8 cellular contexts compared by ENCODE assay signal in the genomic region with DNA sequence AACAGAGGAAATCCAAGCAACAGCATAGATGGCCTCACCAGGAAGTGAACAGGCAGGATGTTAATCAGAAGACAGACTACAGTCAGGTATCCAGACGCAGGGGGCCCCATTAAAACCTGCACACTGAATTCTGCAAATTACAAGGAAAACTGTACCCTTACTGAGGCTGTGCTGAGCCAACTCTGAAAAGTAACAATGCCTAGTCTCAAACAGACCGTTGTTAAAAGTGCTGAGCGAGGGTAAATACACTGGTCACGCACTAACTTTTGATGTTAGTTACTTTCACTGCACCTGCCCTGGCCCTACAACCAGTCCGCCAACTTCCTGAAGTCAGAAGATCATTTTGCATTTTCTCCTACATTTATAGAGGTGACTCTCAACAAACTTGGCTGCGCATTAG. TPM values are rescaled to one million over a fixed set of nuclear protein-coding genes. Genes with fewer than 3 reads are reported as not detected.
A peak's percentile ranks its signal among the peaks of the same experiment; 100 is the strongest.
DNase-seq lines count a peak whose midpoint lies in the region; ATAC-seq and TF ChIP-seq lines count a peak whose summit lies in the region.

No MANE protein-coding gene starts in this region.

- H3K9ac ChIP-seq in iPS-20b (ENCODE audit: low read depth, low read length) = peak overlapping the region; percentile 84
- H3K9ac ChIP-seq in subcutaneous abdominal adipose tissue (ENCODE audit: low read length in 5 of 5) = peak overlapping the region; percentile 75 to 94 (median 85)

- H3K4me1 ChIP-seq in iPS-20b (ENCODE audit: insufficient read depth, low read length) (no peaks in the 10 kb centered on the region), subcutaneous abdominal adipose tissue (ENCODE audit: control insufficient read depth in 5 of 5, insufficient read depth in 5 of 5, low read length in 5 of 5) (peaks cover 9 to 43% (median 26%) of the 10 kb centered on the region in 5 donors)

- H3K27ac ChIP-seq in iPS-20b (ENCODE audit: low read length) = no peak overlapping the region
- H3K27ac ChIP-seq in subcutaneous abdominal adipose tissue (ENCODE audit: low read depth, low read length) = peak overlapping the region; percentile 90

- H3K27me3 Mint-ChIP-seq in activated CD8-positive, alpha-beta memory T cell treated with anti-CD3 and anti-CD28 coated beads, Interleukin-2, amount 10 ng/mL, durations not matched to agents 7 days and 5 days = no peaks in the 10 kb centered on the region
- H3K27me3 Mint-ChIP-seq in activated CD8-positive, alpha-beta T cell treated with anti-CD3 and anti-CD28 coated beads for 36 hours = no peaks in the 10 kb centered on the region

- no peak for TF ChIP-seq CTCF in activated CD8-positive, alpha-beta T cell treated with anti-CD3 and anti-CD28 coated beads for 36 hours (IDR thresholded peaks at IDR 0.05)

- POLR2A ChIA-PET in activated CD8-positive, alpha-beta T cell treated with anti-CD3 and anti-CD28 coated beads for 36 hours (lab: Charles Lee) = interaction anchor here (0.6 to 1.0 kb wide), 3 partner anchors 8 to 994 kb away, joined by 3 read pairs; no protein-coding TSS in a partner anchor

- no peaks in the 10 kb centered on the region for H3K9me3 Mint-ChIP-seq in activated CD8-positive, alpha-beta memory T cell treated with anti-CD3 and anti-CD28 coated beads, Interleukin-2, amount 10 ng/mL, durations not matched to agents 7 days and 5 days (ENCODE audit: low read depth)
- H3K9me3 Mint-ChIP-seq in activated CD8-positive, alpha-beta T cell treated with anti-CD3 and anti-CD28 coated beads for 36 hours = no peaks in the 10 kb centered on the region

- peak overlapping the region; percentile 97 for H3K4me3 Mint-ChIP-seq in activated CD8-positive, alpha-beta memory T cell treated with anti-CD3 and anti-CD28 coated beads, Interleukin-2, amount 10 ng/mL, durations not matched to agents 7 days and 5 days
- peak overlapping the region; percentile 98 for H3K4me3 Mint-ChIP-seq in activated CD8-positive, alpha-beta T cell treated with anti-CD3 and anti-CD28 coated beads for 36 hours

- peak; percentile 47 for DNase-seq in activated CD8-positive, alpha-beta memory T cell treated with anti-CD3 and anti-CD28 coated beads, Interleukin-2, amount 10 ng/mL, durations not matched to agents 7 days and 5 days
- DNase-seq in activated CD8-positive, alpha-beta memory T cell treated with anti-CD3 and anti-CD28 coated beads, Interleukin-2, amount 50 U/mL, for 4 hours = no peak
- peak; percentile 36 for DNase-seq in activated CD8-positive, alpha-beta T cell treated with anti-CD3 and anti-CD28 coated beads for 36 hours
- no peak for DNase-seq in COR-L47 (lab: John Stamatoyannopoulos, UW)
- DNase-seq in NCI-H2227 (lab: John Stamatoyannopoulos, UW; ENCODE audit: unreplicated experiment) = no peak

- intact Hi-C loops in activated CD8-positive, alpha-beta T cell treated with anti-CD3 and anti-CD28 coated beads for 36 hours (cut with micrococcal nuclease) = no loop called here

- peaks cover 29% of the 10 kb centered on the region for H3K36me3 ChIP-seq in iPS-20b (ENCODE audit: insufficient read depth, low read depth, low read length)
- peaks cover 4 to 28% (median 18%) of the 10 kb centered on the region in 5 donors for H3K36me3 ChIP-seq in subcutaneous abdominal adipose tissue (ENCODE audit: control insufficient read depth in 5 of 5, insufficient read depth in 5 of 5, low read length in 5 of 5)

- H3K4me3 ChIP-seq in iPS-20b (ENCODE audit: low read length) (peak overlapping the region; percentile 91), subcutaneous abdominal adipose tissue (ENCODE audit: low read depth in 1 of 5, low read length in 5 of 5) (peak overlapping the region; percentile 88 to 99 (median 96))

- H3K36me3 Mint-ChIP-seq in activated CD8-positive, alpha-beta memory T cell treated with anti-CD3 and anti-CD28 coated beads, Interleukin-2, amount 10 ng/mL, durations not matched to agents 7 days and 5 days = peaks cover 13% of the 10 kb centered on the region
- peaks cover 32% of the 10 kb centered on the region for H3K36me3 Mint-ChIP-seq in activated CD8-positive, alpha-beta T cell treated with anti-CD3 and anti-CD28 coated beads for 36 hours (ENCODE audit: low read depth)

- H3K27me3 ChIP-seq in iPS-20b (ENCODE audit: insufficient read depth, low read length) (peaks cover 13% of the 10 kb centered on the region), subcutaneous abdominal adipose tissue (ENCODE audit: control insufficient read depth in 5 of 5, insufficient read depth in 4 of 5, low read length in 5 of 5) (no peaks in the 10 kb centered on the region)

- H3K27ac Mint-ChIP-seq in activated CD8-positive, alpha-beta memory T cell treated with anti-CD3 and anti-CD28 coated beads, Interleukin-2, amount 10 ng/mL, durations not matched to agents 7 days and 5 days = peak overlapping the region; percentile 95
- peak overlapping the region; percentile 95 for H3K27ac Mint-ChIP-seq in activated CD8-positive, alpha-beta T cell treated with anti-CD3 and anti-CD28 coated beads for 36 hours

- no peak for ATAC-seq in activated CD8-positive, alpha-beta memory T cell treated with anti-CD3 and anti-CD28 coated beads, Interleukin-2, amount 10 ng/mL, durations not matched to agents 7 days and 5 days
- no peak for ATAC-seq in activated CD8-positive, alpha-beta T cell treated with anti-CD3 and anti-CD28 coated beads for 36 hours
- no peak for ATAC-seq in GM18502 (IDR thresholded peaks at IDR 0.05; ENCODE audit: poor library complexity, unreplicated experiment)

- CTCF ChIA-PET in activated CD8-positive, alpha-beta memory T cell treated with anti-CD3 and anti-CD28 coated beads, Interleukin-2, amount 10 ng/mL, durations not matched to agents 7 days and 5 days (lab: Charles Lee) = interaction anchor here (1.1 to 1.5 kb wide), 4 partner anchors 20 to 634 kb away, joined by 3 to 5 read pairs (median 4); no protein-coding TSS in a partner anchor
- CTCF ChIA-PET in activated CD8-positive, alpha-beta T cell treated with anti-CD3 and anti-CD28 coated beads for 36 hours (lab: Charles Lee) = interaction anchor here (1.5 to 1.8 kb wide), 2 partner anchors 10 kb away, joined by 7 to 9 read pairs; no protein-coding TSS in a partner anchor

- peaks cover 26% of the 10 kb centered on the region for H3K4me1 Mint-ChIP-seq in activated CD8-positive, alpha-beta memory T cell treated with anti-CD3 and anti-CD28 coated beads, Interleukin-2, amount 10 ng/mL, durations not matched to agents 7 days and 5 days
- peaks cover 32% of the 10 kb centered on the region for H3K4me1 Mint-ChIP-seq in activated CD8-positive, alpha-beta T cell treated with anti-CD3 and anti-CD28 coated beads for 36 hours (ENCODE audit: low read depth)

- H3K9me3 ChIP-seq in iPS-20b (ENCODE audit: insufficient read depth, low read depth, low read length) (no peaks in the 10 kb centered on the region), subcutaneous abdominal adipose tissue (ENCODE audit: control insufficient read depth in 5 of 5, low read length in 5 of 5) (no peaks in the 10 kb centered on the region)

RNA-seq across cellular contexts. Expression of a gene that starts 1.0 kb away (rescaled TPM):
- total RNA-seq in activated CD8-positive, alpha-beta memory T cell treated with anti-CD3 and anti-CD28 coated beads, Interleukin-2, amount 10 ng/mL, durations not matched to agents 7 days and 5 days = 10 to 100 TPM; 19.5 to 20.4 TPM
- 10 to 100 TPM; 30.7 to 33.1 TPM for total RNA-seq in activated CD8-positive, alpha-beta T cell treated with anti-CD3 and anti-CD28 coated beads for 36 hours

Comparison
In these comparisons a context has a peak if more than half of its experiments do, and no peak if none do; other contexts are left out.
1. DNase-seq: peak in activated CD8-positive, alpha-beta memory T cell treated with anti-CD3 and anti-CD28 coated beads, Interleukin-2, amount 10 ng/mL, durations not matched to agents 7 days and 5 days (single experiment) and activated CD8-positive, alpha-beta T cell treated with anti-CD3 and anti-CD28 coated beads for 36 hours (single experiment); none in activated CD8-positive, alpha-beta memory T cell treated with anti-CD3 and anti-CD28 coated beads, Interleukin-2, amount 50 U/mL, for 4 hours (single experiment), COR-L47 (single experiment) and NCI-H2227 (single experiment).